Comparison of ENCODE assay signal across 1 cellular context in genomic region chr2:173972636-173973035, GRCh38.
TF ChIP-seq lines count a peak whose summit lies in the region.

No MANE protein-coding gene starts in this region.

TF ChIP-seq in K562, 482 proteins besides CTCF, POLR2A, EP300 and RAD21 (continued from another document):
- TF ChIP-seq, protein P1, sequence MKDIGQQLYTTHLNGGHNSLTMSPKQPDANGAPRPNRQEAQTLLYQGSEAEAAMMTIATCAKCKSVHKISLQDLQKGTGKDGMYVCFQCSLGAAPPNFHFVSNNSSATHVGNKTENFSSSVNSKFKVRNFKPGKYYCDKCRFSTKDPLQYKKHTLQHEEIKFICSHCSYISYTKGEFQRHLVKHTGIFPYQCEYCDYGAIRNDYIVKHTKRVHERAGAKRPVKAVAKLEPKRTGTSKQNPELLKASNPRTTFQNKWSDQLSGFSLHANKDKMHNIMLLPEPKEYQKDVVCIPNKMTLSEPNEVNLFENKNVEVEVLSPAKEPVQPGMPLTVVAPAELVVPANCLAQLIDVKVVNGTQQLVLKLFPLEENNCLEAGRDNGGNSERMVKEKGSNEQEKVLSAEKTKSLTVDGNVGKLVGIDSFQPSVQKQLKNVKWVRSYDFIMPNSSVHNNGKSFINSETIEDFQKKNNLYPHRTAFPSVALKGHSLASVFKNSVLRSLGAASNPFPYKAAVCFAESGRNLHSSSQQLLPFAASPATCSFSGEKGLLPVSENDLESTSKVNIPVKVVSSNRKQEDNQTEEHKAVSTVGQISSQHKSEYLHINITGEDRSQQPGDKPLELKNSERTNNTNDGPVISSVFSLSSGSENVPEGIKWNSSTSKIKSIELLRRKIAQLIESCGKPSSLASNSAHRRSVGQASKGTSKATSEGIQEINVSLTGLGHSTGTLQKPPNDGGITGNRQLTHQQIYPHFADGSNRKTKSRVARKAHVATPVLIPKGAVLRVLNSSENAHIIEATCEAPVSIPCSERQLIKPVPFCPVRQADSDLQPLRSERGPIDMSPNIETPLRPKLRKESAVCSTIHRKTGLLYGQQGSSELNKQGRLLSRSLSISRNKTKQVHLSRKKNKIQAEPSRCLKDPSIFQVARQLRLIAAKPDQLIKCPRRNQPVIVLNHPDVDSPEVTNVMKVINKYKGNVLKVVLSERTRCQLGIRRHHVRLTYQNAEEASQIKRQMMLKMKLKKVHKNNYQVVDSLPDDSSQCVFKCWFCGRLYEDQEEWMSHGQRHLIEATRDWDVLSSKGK (CRISPR knock-in tag; IDR thresholded peaks at IDR 0.05) = no peak
TF ChIP-seq in K562: peak in this region for 1.
